8 cellular contexts compared by ENCODE assay signal in the genomic region with DNA sequence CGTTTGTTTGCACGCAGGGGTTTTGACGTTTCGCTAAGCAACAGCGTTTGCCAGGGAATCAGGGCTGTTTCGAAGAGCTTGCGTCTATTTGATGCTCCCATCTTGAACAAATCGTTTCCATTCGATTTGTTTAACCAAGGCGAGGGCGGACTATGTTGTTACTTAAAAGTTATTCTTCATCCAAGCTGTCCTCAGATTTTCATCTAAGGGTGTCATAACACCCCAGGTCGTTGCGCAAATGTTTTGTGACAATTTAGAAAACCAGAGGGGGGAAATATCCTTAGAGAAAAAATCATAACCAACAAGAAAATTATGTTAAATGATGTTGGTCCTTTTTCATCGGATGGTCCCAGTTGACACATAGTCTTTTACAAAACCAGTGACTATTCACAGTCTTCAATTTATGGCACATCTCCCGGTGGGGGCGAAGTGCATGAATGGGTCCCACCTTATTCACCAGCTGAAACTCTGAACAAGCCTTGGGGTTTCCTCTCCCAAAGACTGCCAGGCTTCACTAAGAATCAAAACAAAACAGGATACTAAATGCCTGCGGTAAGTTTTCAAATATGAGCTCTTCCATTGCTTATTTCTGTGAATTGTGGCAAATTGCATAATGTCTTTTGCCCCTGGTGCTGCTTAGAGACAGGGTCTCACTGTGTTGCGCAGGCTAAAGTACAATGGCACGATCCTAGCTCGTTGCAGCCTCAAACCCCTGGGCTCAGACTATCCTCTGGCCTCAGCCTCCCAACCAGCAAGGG.
DNase-seq lines count a peak whose midpoint lies in the region; ATAC-seq and TF ChIP-seq lines count a peak whose summit lies in the region.

No MANE protein-coding gene starts in this region.

- H3K9me3 Mint-ChIP-seq in activated T-cell treated with anti-CD3 and anti-CD28 coated beads, Interleukin-2, amount 50 U/mL, for 4 hours, result no peaks in the 10 kb centered on the region

- H3K4me1 ChIP-seq in testis, result peaks cover 12% of the 10 kb centered on the region

- no peaks in the 10 kb centered on the region for H3K9me3 ChIP-seq in testis

- 16 to 19% methylated on average over 20 of the region's 20 CpGs for WGBS in testis, 2 donors

- H3K4me3 ChIP-seq in testis, result peak overlapping the region; percentile 69 to 73

- H3K27me3 Mint-ChIP-seq in activated T-cell treated with anti-CD3 and anti-CD28 coated beads, Interleukin-2, amount 50 U/mL, for 4 hours (ENCODE audit: low read depth), result no peaks in the 10 kb centered on the region

- no peak for TF ChIP-seq POLR2A in testis (IDR thresholded peaks at IDR 0.05)

- TF ChIP-seq CTCF in testis (IDR thresholded peaks at IDR 0.05), result no peak

- no peaks in the 10 kb centered on the region for H3K36me3 ChIP-seq in testis (ENCODE audit: low read depth, missing control alignments)

- H3K4me1 Mint-ChIP-seq in activated T-cell treated with anti-CD3 and anti-CD28 coated beads, Interleukin-2, amount 50 U/mL, for 4 hours (ENCODE audit: low read depth), result peaks cover 29% of the 10 kb centered on the region

- H3K27me3 ChIP-seq in testis, result no peaks in the 10 kb centered on the region

- no peak for ATAC-seq in activated T-cell treated with anti-CD3 and anti-CD28 coated beads, Interleukin-2, amount 50 U/mL, for 4 hours
- ATAC-seq in sciatic nerve, result no peak
- ATAC-seq in GM21723 (IDR thresholded peaks at IDR 0.05; ENCODE audit: unreplicated experiment), result no peak

- DNase-seq in activated T-cell treated with anti-CD3 and anti-CD28 coated beads, Interleukin-2, amount 50 U/mL, for 4 hours, result no peak
- no peak for DNase-seq in activated T-cell treated with anti-CD3 and anti-CD28 coated beads, Interleukin-2, amount 50 U/mL, for 48 hours
- DNase-seq in kidney tubule cell (ENCODE audit: low spot score) (peak; percentile 13), testis (no peak), sciatic nerve (ENCODE audit: low spot score) (no peak), UCSD-AML1 (lab: John Stamatoyannopoulos, UW; ENCODE audit: unreplicated experiment) (no peak)

- peak overlapping the region; percentile 92 for H3K4me3 Mint-ChIP-seq in activated T-cell treated with anti-CD3 and anti-CD28 coated beads, Interleukin-2, amount 50 U/mL, for 4 hours

- intact Hi-C loops in testis (cut with DNase I; ENCODE audit: low total_unique reads) (loop anchor here (5.0 kb wide), 1 partner anchor 81 kb away; no protein-coding TSS in a partner anchor), sciatic nerve (cut with DNase I) (no loop called here)

- no peaks in the 10 kb centered on the region for H3K36me3 Mint-ChIP-seq in activated T-cell treated with anti-CD3 and anti-CD28 coated beads, Interleukin-2, amount 50 U/mL, for 4 hours (ENCODE audit: insufficient read depth)

- peak overlapping the region; percentile 91 for H3K27ac ChIP-seq in angular gyrus (ENCODE audit: low read depth, low read length)
- H3K27ac ChIP-seq in testis, result peak overlapping the region; percentile 79 to 80
